ENCODE assay signal across 8 cellular contexts in the genomic region with DNA sequence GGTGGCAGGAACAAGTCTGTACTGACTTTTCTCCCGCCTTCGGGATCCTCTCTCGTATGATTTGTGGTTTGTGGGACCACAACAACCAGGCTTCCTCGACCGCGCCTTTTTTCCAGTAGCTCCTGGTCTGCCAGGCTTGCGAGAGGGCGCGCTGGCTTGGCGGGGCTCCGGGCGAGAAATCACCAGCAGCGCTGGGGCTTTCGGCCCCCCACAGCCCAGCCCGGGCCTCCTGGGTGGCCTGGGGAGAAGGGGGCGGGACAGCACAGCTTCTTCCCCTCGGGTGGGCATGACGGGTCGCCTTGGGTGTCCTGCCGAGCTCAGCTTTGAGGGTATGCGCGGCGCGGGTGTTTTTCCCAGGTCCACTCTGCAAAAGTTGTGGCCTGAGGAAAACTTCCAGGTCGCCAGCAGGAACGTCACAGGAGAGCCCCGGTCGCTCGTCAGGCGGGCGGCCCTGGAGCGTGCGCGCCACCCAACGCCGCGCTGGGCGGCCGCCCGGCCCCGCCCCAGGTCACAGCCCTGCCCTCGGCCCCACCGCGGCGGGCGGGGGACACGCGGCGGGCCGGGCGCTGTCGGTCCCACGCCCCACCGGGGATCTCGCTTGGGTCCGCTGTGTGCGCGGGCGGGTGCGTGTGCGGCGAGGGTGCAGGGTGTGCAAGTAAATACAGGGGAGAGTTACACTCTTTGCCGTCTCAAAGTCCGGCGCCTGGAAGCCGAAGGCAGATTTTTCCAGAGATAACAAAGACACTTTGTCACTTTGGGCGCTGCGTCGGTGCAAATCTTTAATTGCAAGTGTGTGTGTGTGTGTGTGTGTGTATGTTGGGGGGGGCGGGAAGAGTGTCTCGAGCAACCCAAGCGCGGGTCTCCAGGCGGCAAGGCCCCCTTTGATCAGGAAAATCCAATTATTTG. TPM values are rescaled to one million over a fixed set of nuclear protein-coding genes. Genes with fewer than 3 reads are reported as not detected.
DNase-seq lines count a peak whose midpoint lies in the region; ATAC-seq, FAIRE-seq and TF ChIP-seq lines count a peak whose summit lies in the region.

No MANE protein-coding gene starts in this region.

- intact Hi-C loops in esophagus muscularis mucosa (cut with DNase I) = loop anchor here (5.0 to 10.0 kb wide), 3 partner anchors 98 to 302 kb away; no protein-coding TSS in a partner anchor

- peaks cover 36 to 55% (median 53%) of the 10 kb centered on the region in 4 donors for H3K4me1 ChIP-seq in esophagus muscularis mucosa

- 1% methylated on average over 56 of the region's 74 CpGs for WGBS in esophagus muscularis mucosa

- TF ChIP-seq POLR2A in H54 (IDR thresholded peaks at IDR 0.05; ENCODE audit: low read depth, low read length) = no peak
- TF ChIP-seq POLR2A in esophagus muscularis mucosa (IDR thresholded peaks at IDR 0.05; ENCODE audit: low read depth) = no peak

- H3K9me3 ChIP-seq in esophagus muscularis mucosa = no peaks in the 10 kb centered on the region

- FAIRE-seq in H54 (lab: Jason Lieb, UNC) = no peak

- H3K9me3 Mint-ChIP-seq in neural crest cell = peaks cover 2% of the 10 kb centered on the region

- H3K4me3 Mint-ChIP-seq in neural crest cell = peak overlapping the region; percentile 88

- no peak for TF ChIP-seq EP300 in esophagus muscularis mucosa (IDR thresholded peaks at IDR 0.05)

- peaks cover 97% of the 10 kb centered on the region for H3K27me3 Mint-ChIP-seq in neural crest cell (ENCODE audit: low read depth)

- no peak for ATAC-seq in GM19452 (IDR thresholded peaks at IDR 0.05; ENCODE audit: unreplicated experiment)
- ATAC-seq in HG03097 (IDR thresholded peaks at IDR 0.05; ENCODE audit: low FRiP score, unreplicated experiment) = no peak

- H3K4me3 ChIP-seq in AG09309 (ENCODE audit: control insufficient read depth, low read depth, low read length) (peak overlapping the region; percentile 1), WI38 (ENCODE audit: low read depth, low read length) (peak overlapping the region; percentile 35), esophagus muscularis mucosa (peak overlapping the region; percentile 50 to 67 (median 54))

- no peaks in the 10 kb centered on the region for H3K36me3 ChIP-seq in esophagus muscularis mucosa

- TF ChIP-seq CTCF in AG09309 (IDR thresholded peaks at IDR 0.05; ENCODE audit: control insufficient read depth, insufficient read depth, low read depth, low read length, missing control alignments) (no peak), WI38 (IDR thresholded peaks at IDR 0.05; ENCODE audit: low read depth, low read length) (no peak), esophagus muscularis mucosa (IDR thresholded peaks at IDR 0.05) (no peak), neural crest cell (conservative IDR thresholded peaks at IDR 0.05) (no peak)

- H3K27ac ChIP-seq in esophagus muscularis mucosa (replicated peaks in 1 of 4) = no peak overlapping the region

- peaks cover 2% of the 10 kb centered on the region for H3K36me3 Mint-ChIP-seq in neural crest cell (ENCODE audit: low read depth)

- peaks cover 11 to 99% (median 59%) of the 10 kb centered on the region in 4 donors for H3K27me3 ChIP-seq in esophagus muscularis mucosa

- DNase-seq in AG09309 (ENCODE audit: low read depth) (no peak), H54 (ENCODE audit: insufficient read length, low spot score) (peak; percentile 48), esophagus muscularis mucosa (ENCODE audit: extremely low spot score) (peak; percentile 91), neural crest cell (ENCODE audit: low read depth, low spot score) (peak; percentile 30)
- no peak for DNase-seq in stimulated activated CD4-positive, alpha-beta T cell treated with anti-CD3 and anti-CD28 coated beads, Interleukin-12 subunit alpha, Interleukin-12 subunit beta, amount 100 ng/mL, for 4 hours

- H3K4me1 Mint-ChIP-seq in neural crest cell = peaks cover 43% of the 10 kb centered on the region

- H3K27ac Mint-ChIP-seq in neural crest cell (ENCODE audit: unreplicated experiment) = no peak overlapping the region

RNA-seq across cellular contexts. Expression of a gene that starts 0.7 kb away (rescaled TPM):
- total RNA-seq in esophagus muscularis mucosa (under 1 TPM in 2 of 4 donors, not detected in 2; 0.32 to 0.63 TPM), neural crest cell (3.5 and 6.4 TPM in 2 replicates)

RNA-seq across cellular contexts. Expression of a gene that starts 55.8 kb away (rescaled TPM):
- total RNA-seq in esophagus muscularis mucosa (1 to 10 TPM in 1 of 4 donors, not detected in 3; 1.7 TPM), neural crest cell (not detected in 2 replicates)

Comparison
In these comparisons a context has a peak if more than half of its experiments do, and no peak if none do; other contexts are left out.
1. DNase-seq: peak in H54 (single experiment), esophagus muscularis mucosa (single experiment) and neural crest cell (single experiment); none in AG09309 (single experiment) and stimulated activated CD4-positive, alpha-beta T cell treated with anti-CD3 and anti-CD28 coated beads, Interleukin-12 subunit alpha, Interleukin-12 subunit beta, amount 100 ng/mL, for 4 hours (single experiment).
2. H3K4me3 ChIP-seq: peak in every context shown above with its lines; median percentile 54 in esophagus muscularis mucosa; 35 in WI38; 1 in AG09309.